Comparison of ENCODE assay signal across 1 cellular context in the genomic region with DNA sequence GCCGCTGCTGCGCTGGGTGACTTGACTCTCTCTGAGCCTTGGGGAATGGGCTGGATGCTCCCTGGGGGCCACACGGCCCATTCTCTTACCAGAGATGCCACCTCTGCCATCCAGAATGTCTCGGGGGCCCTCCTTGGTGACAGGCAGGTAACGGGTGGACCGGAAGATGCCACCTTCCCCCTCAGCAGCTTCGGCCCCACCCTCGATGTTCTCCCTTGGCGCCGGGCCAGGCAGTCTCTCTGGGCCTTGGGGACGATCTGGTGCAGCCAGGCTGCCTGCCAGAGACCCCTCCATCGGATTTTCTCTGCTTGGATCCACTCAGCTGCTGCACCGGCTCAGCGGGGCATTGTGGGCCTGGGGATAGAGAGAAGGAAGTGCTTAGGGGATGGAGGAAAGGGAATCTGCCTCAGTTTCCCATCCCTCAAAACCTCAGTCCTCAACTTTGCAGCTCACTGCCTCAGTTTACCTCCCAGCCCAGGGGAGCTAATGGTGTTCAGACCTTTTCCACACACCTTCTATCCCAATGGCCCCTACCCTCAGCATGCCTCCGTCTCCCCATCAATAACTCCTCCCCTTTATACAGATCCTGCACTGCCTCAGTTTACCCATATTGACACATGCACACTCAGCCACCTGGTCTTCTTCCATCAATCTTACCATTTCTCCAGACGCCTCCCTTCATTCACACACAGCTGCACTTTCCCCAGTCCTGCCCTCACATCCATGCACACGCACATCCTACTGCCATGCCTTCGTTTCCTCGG.
TF ChIP-seq lines count a peak whose summit lies in the region.

No MANE protein-coding gene starts in this region.

TF ChIP-seq in endothelial cell of umbilical vein, 7 proteins besides CTCF, POLR2A, EP300 and RAD21:
- TF ChIP-seq MAX (IDR thresholded peaks at IDR 0.05; ENCODE audit: insufficient read depth, insufficient read length) = no peak
- no peak for TF ChIP-seq GATA2 (IDR thresholded peaks at IDR 0.05; ENCODE audit: insufficient read depth, insufficient read length, low read depth, low read length)
- no peak for TF ChIP-seq MYC (IDR thresholded peaks at IDR 0.05; ENCODE audit: low read depth, low read length)
- TF ChIP-seq EZH2 (IDR thresholded peaks at IDR 0.05; ENCODE audit: borderline replicate concordance, low read depth, low read length, severe bottlenecking) = no peak
- no peak for TF ChIP-seq POLR2AphosphoS5 (IDR thresholded peaks at IDR 0.05; ENCODE audit: insufficient read depth, low read depth, low read length)
- no peak for TF ChIP-seq JUN (IDR thresholded peaks at IDR 0.05; ENCODE audit: borderline replicate concordance, insufficient read depth, insufficient read length, low read depth)
- no peak for TF ChIP-seq FOS (IDR thresholded peaks at IDR 0.05; ENCODE audit: borderline replicate concordance, insufficient read depth, low read length)
TF ChIP-seq in endothelial cell of umbilical vein: peak in this region for 0.
